ENCODE assay signal across 8 cellular contexts in the genomic region with DNA sequence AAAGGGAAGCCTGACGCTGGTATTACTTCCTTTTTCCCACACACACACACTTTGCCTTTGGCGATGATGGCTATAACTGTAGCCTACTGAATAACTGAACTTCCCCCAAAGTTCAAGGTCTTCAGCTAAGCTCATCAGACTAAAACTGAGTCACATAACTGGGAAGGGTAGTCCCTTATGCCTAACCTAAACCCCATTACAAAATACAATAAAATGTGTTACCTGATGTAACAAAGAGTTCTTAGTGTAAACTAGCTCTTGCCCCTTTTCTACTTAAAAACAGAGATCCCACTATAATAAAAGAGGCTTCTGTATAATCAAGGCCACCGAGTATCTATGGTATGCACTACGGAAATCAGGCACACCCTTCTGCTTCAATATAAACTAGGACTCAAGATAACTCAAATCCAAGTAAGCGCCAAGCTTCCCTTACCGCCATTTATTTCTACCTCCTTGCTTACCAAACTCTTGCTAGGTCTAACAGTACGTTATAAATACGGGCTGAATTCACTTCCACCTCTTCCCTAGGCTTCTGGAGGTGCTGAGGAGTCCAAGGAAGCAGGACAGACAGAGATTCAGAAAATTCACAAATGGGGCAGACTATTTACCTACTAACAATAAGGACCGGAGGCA. TPM values are rescaled to one million over a fixed set of nuclear protein-coding genes. Genes with fewer than 3 reads are reported as not detected.
DNase-seq lines count a peak whose midpoint lies in the region; ATAC-seq, FAIRE-seq and TF ChIP-seq lines count a peak whose summit lies in the region.

No MANE protein-coding gene starts in this region.

- H3K9me3 ChIP-seq in iPS-15b (ENCODE audit: control insufficient read depth, insufficient read depth, low read length) = no peaks in the 10 kb centered on the region
- no peaks in the 10 kb centered on the region for H3K9me3 ChIP-seq in small intestine (ENCODE audit: control insufficient read depth, low read depth)

- H3K4me3 Mint-ChIP-seq in activated naive CD8-positive, alpha-beta T cell = peak overlapping the region; percentile 99

- H3K27ac Mint-ChIP-seq in activated naive CD8-positive, alpha-beta T cell = peak overlapping the region; percentile 94

- H3K27me3 ChIP-seq in iPS-15b (ENCODE audit: control insufficient read depth, insufficient read depth, low read length) (no peaks in the 10 kb centered on the region), small intestine (ENCODE audit: control insufficient read depth in 2 of 2, insufficient read depth in 2 of 2, low read length in 2 of 2) (no peaks in the 10 kb centered on the region)

- H3K9ac ChIP-seq in iPS-15b (ENCODE audit: low read depth, low read length) = peak overlapping the region; percentile 51

- no peak for FAIRE-seq in small intestine (lab: Jason Lieb, UNC)

- peak overlapping the region; percentile 89 to 95 for H3K27ac ChIP-seq in small intestine (ENCODE audit: low read depth in 1 of 2, low read length in 1 of 2)

- H3K4me3 ChIP-seq in LNCaP clone FGC (ENCODE audit: low read depth, low read length) = peak overlapping the region; percentile 77
- H3K4me3 ChIP-seq in iPS-15b (ENCODE audit: low read depth, low read length) = peak overlapping the region; percentile 88
- H3K4me3 ChIP-seq in small intestine (ENCODE audit: low read depth in 1 of 2, low read length in 2 of 2) = peak overlapping the region; percentile 87

- H3K36me3 Mint-ChIP-seq in activated naive CD8-positive, alpha-beta T cell = peaks cover 16% of the 10 kb centered on the region

- WGBS in small intestine, 3 donors = 2 to 8% (median 3%) methylated on average over 9 of the region's 9 CpGs

- ATAC-seq in esophagus mucosa (no peak), HG03460 (IDR thresholded peaks at IDR 0.05; ENCODE audit: unreplicated experiment) (no peak)

- H3K4me1 Mint-ChIP-seq in activated naive CD8-positive, alpha-beta T cell (ENCODE audit: low read depth) = peaks cover 50% of the 10 kb centered on the region

- H3K9me3 Mint-ChIP-seq in activated naive CD8-positive, alpha-beta T cell (ENCODE audit: low read depth) = no peaks in the 10 kb centered on the region

- H3K36me3 ChIP-seq in iPS-15b (ENCODE audit: control insufficient read depth, insufficient read depth, low read length) (peaks cover 3% of the 10 kb centered on the region), small intestine (ENCODE audit: control insufficient read depth in 2 of 2, insufficient read depth in 2 of 2, low read length in 2 of 2) (no peaks in the 10 kb centered on the region)

- H3K4me1 ChIP-seq in iPS-15b (ENCODE audit: control insufficient read depth, insufficient read depth, low read length) (peaks cover 6% of the 10 kb centered on the region), small intestine (ENCODE audit: control insufficient read depth in 2 of 2, insufficient read depth in 1 of 2, low read depth in 1 of 2, low read length in 1 of 2) (peaks cover 0 to 9% of the 10 kb centered on the region in 2 donors)

- TF ChIP-seq CTCF in LNCaP clone FGC (IDR thresholded peaks at IDR 0.05; ENCODE audit: control insufficient read depth, extremely low read depth, insufficient read depth) = no peak

- no peaks in the 10 kb centered on the region for H3K27me3 Mint-ChIP-seq in activated naive CD8-positive, alpha-beta T cell

- DNase-seq in COLO668 (lab: John Stamatoyannopoulos, UW; ENCODE audit: unreplicated experiment) (peak; percentile 4), LNCaP clone FGC (ENCODE audit: low read depth) (no peak), small intestine (peak; percentile 73), hepatic stellate cell (ENCODE audit: low spot score) (no peak)

RNA-seq across cellular contexts. Expression of a gene that starts 2.4 kb away (rescaled TPM):
- 1 to 10 TPM; 7.3 to 9.1 (median 8.7) TPM for polyA plus RNA-seq in small intestine
- 25.1 TPM for total RNA-seq in esophagus mucosa

Comparison
In these comparisons a context has a peak if more than half of its experiments do, and no peak if none do; other contexts are left out.
1. DNase-seq: peak in COLO668 (single experiment) and small intestine (single experiment); none in LNCaP clone FGC (single experiment) and hepatic stellate cell (single experiment).
2. Peak in every context shown above with its lines, with median percentiles within 50 percentile points of each other: H3K4me3 ChIP-seq.